In the genomic region with DNA sequence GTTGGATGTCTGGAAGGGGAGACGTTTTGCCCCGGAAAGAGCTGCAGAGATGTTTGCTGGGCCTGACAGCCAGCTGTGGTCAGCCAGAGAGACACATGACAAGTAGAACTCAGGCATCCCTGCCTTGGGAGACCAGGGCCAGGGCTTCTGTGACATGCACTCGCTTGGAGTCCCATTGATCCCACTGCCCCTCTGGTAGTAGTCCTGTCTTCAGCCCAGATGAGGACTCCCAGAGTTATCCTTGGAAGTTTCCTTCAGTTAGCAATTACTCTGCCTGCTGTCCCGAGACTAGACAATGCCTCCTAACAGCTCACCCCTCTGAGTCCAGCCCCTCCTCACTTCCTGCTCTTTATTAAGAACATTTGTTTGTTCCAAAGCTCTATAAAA, we compare ENCODE assay signal across 18 cellular contexts.
DNase-seq lines count a peak whose midpoint lies in the region; ATAC-seq, FAIRE-seq and TF ChIP-seq lines count a peak whose summit lies in the region.
"Had no signal": no experiment of that assay in that cellular context is flagged by ENCODE, and none has a peak within 500 bp of the region (broad histone marks: within the 10 kb centered on the region; RNA-seq: fewer than 3 reads in every experiment).

No MANE protein-coding gene starts in this region.

- no peaks in the 10 kb centered on the region for H3K4me1 Mint-ChIP-seq in stimulated activated naive CD8-positive, alpha-beta T cell treated with anti-CD3 and anti-CD28 coated beads, Interleukin-15, amount 100 ng/mL, for 72 hours
- H3K4me1 Mint-ChIP-seq: activated CD4-positive, alpha-beta T cell treated with anti-CD3 and anti-CD28 coated beads for 36 hours; activated naive CD4-positive, alpha-beta T cell treated with anti-CD3 and anti-CD28 coated beads, Interleukin-2, amount 10 ng/mL, durations not matched to agents 7 days and 5 days had no signal

- H3K9ac ChIP-seq in KMS-11 (peak overlapping the region; percentile 20; the same call in 1 of the 2 replicates), keratinocyte (ENCODE audit: control insufficient read depth, extremely low read depth, insufficient read depth, low read length) (no peak overlapping the region)
- H3K9ac ChIP-seq: BLaER1, neural progenitor cell had no signal

- H3K4me3 ChIP-seq in KMS-11 (IDR thresholded peaks at IDR 0.05; ENCODE audit: insufficient read depth, low read depth, low read length) (no peak overlapping the region), astrocyte of the spinal cord (ENCODE audit: low read depth, low read length) (no peak overlapping the region), keratinocyte (ENCODE audit: control insufficient read depth in 2 of 3, extremely low read depth in 1 of 3, insufficient read depth in 2 of 3, low read depth in 1 of 3, low read length in 3 of 3) (no peak overlapping the region), suprapubic skin (no peak overlapping the region)
- H3K4me3 ChIP-seq: BLaER1, lung, neural progenitor cell had no signal

- H3K27ac ChIP-seq in KMS-11 (peak overlapping the region; percentile 66), keratinocyte (ENCODE audit: control insufficient read depth, insufficient read depth, low read length) (peak overlapping the region; percentile 64), suprapubic skin (peak overlapping the region; percentile 56)
- H3K27ac ChIP-seq: BLaER1, neural progenitor cell had no signal

- dilution Hi-C loops in keratinocyte (cut with MboI; ENCODE audit: extremely low pct_ligation_motif_present, low sequenced_read_pairs) = no loop called here

- H3K4me3 Mint-ChIP-seq in stimulated activated naive CD8-positive, alpha-beta T cell treated with anti-CD3 and anti-CD28 coated beads, Interleukin-15, amount 100 ng/mL, for 72 hours = no peak overlapping the region
- H3K4me3 Mint-ChIP-seq: activated CD4-positive, alpha-beta T cell treated with anti-CD3 and anti-CD28 coated beads for 36 hours; activated naive CD4-positive, alpha-beta T cell treated with anti-CD3 and anti-CD28 coated beads, Interleukin-2, amount 10 ng/mL, durations not matched to agents 7 days and 5 days; H9; neural progenitor cell had no signal

- H3K4me2 ChIP-seq in KMS-11 = peak overlapping the region; percentile 62; the same call in 1 of the 2 replicates
- H3K4me2 ChIP-seq in keratinocyte (ENCODE audit: control insufficient read depth, extremely low read depth, insufficient read depth, low read depth, low read length) = peak overlapping the region; percentile 7
- H3K4me2 ChIP-seq: BLaER1, neural progenitor cell had no signal

- FAIRE-seq in keratinocyte (lab: Jason Lieb, UNC) = no peak

- 27% methylated on average over 4 of the region's 4 CpGs for WGBS in suprapubic skin

- H3K9me3 Mint-ChIP-seq in stimulated activated naive CD8-positive, alpha-beta T cell treated with anti-CD3 and anti-CD28 coated beads, Interleukin-15, amount 100 ng/mL, for 72 hours = peaks cover 14 to 15% of the 10 kb centered on the region in 2 donors
- H3K9me3 Mint-ChIP-seq: activated naive CD4-positive, alpha-beta T cell treated with anti-CD3 and anti-CD28 coated beads, Interleukin-2, amount 10 ng/mL, durations not matched to agents 7 days and 5 days; neural progenitor cell had no signal

- peak overlapping the region; percentile 21 for H2AFZ ChIP-seq in KMS-11 (ENCODE audit: low read depth)
- H2AFZ ChIP-seq in keratinocyte (ENCODE audit: control insufficient read depth, low read length) = no peak overlapping the region
- H2AFZ ChIP-seq: neural progenitor cell had no signal

- DNase-seq in astrocyte of the spinal cord (ENCODE audit: low read depth, low spot score) (peak; percentile 1), keratinocyte (ENCODE audit: low read depth, low spot score) (no peak), suprapubic skin (ENCODE audit: low spot score in 2 of 2) (no peak), hippocampal formation (lab: John Stamatoyannopoulos, UW) (no peak), NCI-H1417 (lab: John Stamatoyannopoulos, UW) (no peak)
- DNase-seq in stimulated activated naive CD8-positive, alpha-beta T cell treated with anti-CD3 and anti-CD28 coated beads, Interleukin-15, amount 100 ng/mL, for 72 hours = no peak
- DNase-seq: activated CD4-positive, alpha-beta T cell treated with anti-CD3 and anti-CD28 coated beads for 36 hours; activated naive CD4-positive, alpha-beta T cell treated with anti-CD3 and anti-CD28 coated beads, Interleukin-2, amount 10 ng/mL, durations not matched to agents 7 days and 5 days; effector CD4-positive, alpha-beta T cell; H9; NCI-H1694; right cardiac atrium; stimulated activated CD4-positive, alpha-beta T cell treated with anti-CD3 and anti-CD28 coated beads, Interleukin-1b, Interleukin-23, amount 100 ng/mL, for 48 hours; substantia nigra had no signal

- H3K9me1 ChIP-seq in keratinocyte (ENCODE audit: control insufficient read depth, extremely low read depth, insufficient read depth, low read length) = no peaks in the 10 kb centered on the region

- peaks cover 11% of the 10 kb centered on the region for H3K27me3 Mint-ChIP-seq in stimulated activated naive CD8-positive, alpha-beta T cell treated with anti-CD3 and anti-CD28 coated beads, Interleukin-15, amount 100 ng/mL, for 72 hours

- TF ChIP-seq POLR2A in suprapubic skin (IDR thresholded peaks at IDR 0.05) = no peak

- ATAC-seq in stimulated activated naive CD8-positive, alpha-beta T cell treated with anti-CD3 and anti-CD28 coated beads, Interleukin-15, amount 100 ng/mL, for 72 hours = no peak
- ATAC-seq: activated CD4-positive, alpha-beta T cell treated with anti-CD3 and anti-CD28 coated beads for 36 hours had no signal

- no peaks in the 10 kb centered on the region for H4K20me1 ChIP-seq in KMS-11 (ENCODE audit: insufficient read depth)
- no peaks in the 10 kb centered on the region for H4K20me1 ChIP-seq in keratinocyte (ENCODE audit: control insufficient read depth, extremely low read depth, insufficient read depth, low read length)
- H4K20me1 ChIP-seq: BLaER1 had no signal

- H3K36me3 ChIP-seq in KMS-11 (ENCODE audit: insufficient read depth) = no peaks in the 10 kb centered on the region
- H3K36me3 ChIP-seq in keratinocyte (ENCODE audit: control insufficient read depth in 2 of 2, extremely low read depth in 1 of 2, insufficient read depth in 2 of 2, low read length in 2 of 2) = no peaks in the 10 kb centered on the region
- H3K36me3 ChIP-seq in suprapubic skin = no peaks in the 10 kb centered on the region
- H3K36me3 ChIP-seq: BLaER1, neural progenitor cell had no signal

- H3K27me3 ChIP-seq in KMS-11 (ENCODE audit: insufficient read depth, low read depth) (no peaks in the 10 kb centered on the region), keratinocyte (ENCODE audit: control insufficient read depth, extremely low read depth, insufficient read depth, low read length) (no peaks in the 10 kb centered on the region), suprapubic skin (no peaks in the 10 kb centered on the region)
- H3K27me3 ChIP-seq: BLaER1, neural progenitor cell had no signal

- H3K27ac Mint-ChIP-seq in stimulated activated naive CD8-positive, alpha-beta T cell treated with anti-CD3 and anti-CD28 coated beads, Interleukin-15, amount 100 ng/mL, for 72 hours = no peak overlapping the region
- H3K27ac Mint-ChIP-seq: activated CD4-positive, alpha-beta T cell treated with anti-CD3 and anti-CD28 coated beads for 36 hours; activated naive CD4-positive, alpha-beta T cell treated with anti-CD3 and anti-CD28 coated beads, Interleukin-2, amount 10 ng/mL, durations not matched to agents 7 days and 5 days; neural progenitor cell had no signal

- no peak for TF ChIP-seq EP300 in suprapubic skin (IDR thresholded peaks at IDR 0.05)

- TF ChIP-seq CTCF in KMS-11 (conservative IDR thresholded peaks at IDR 0.05; ENCODE audit: low read depth, low read length) = no peak
- no peak for TF ChIP-seq CTCF in astrocyte of the spinal cord (IDR thresholded peaks at IDR 0.05; ENCODE audit: low read depth, low read length)
- TF ChIP-seq CTCF in keratinocyte (optimal IDR thresholded peaks at IDR 0.05 in 1 of 3, IDR thresholded peaks at IDR 0.05 in 1 of 3, conservative IDR thresholded peaks at IDR 0.05 in 1 of 3; ENCODE audit: extremely low read depth in 1 of 3, insufficient read depth in 2 of 3, low read length in 3 of 3) = no peak
- TF ChIP-seq CTCF in suprapubic skin (IDR thresholded peaks at IDR 0.05) = no peak

- H3K9me3 ChIP-seq in keratinocyte (ENCODE audit: control insufficient read depth, low read depth, low read length) = no peaks in the 10 kb centered on the region
- H3K9me3 ChIP-seq in suprapubic skin = no peaks in the 10 kb centered on the region
- H3K9me3 ChIP-seq: BLaER1 had no signal

- H3K4me1 ChIP-seq in KMS-11 (ENCODE audit: low read depth, poor library complexity, severe bottlenecking) = peaks cover 25% of the 10 kb centered on the region
- peaks cover 13% of the 10 kb centered on the region for H3K4me1 ChIP-seq in keratinocyte (ENCODE audit: control insufficient read depth, extremely low read depth, insufficient read depth, low read length)
- H3K4me1 ChIP-seq in suprapubic skin = peaks cover 17% of the 10 kb centered on the region
- H3K4me1 ChIP-seq: BLaER1, neural progenitor cell had no signal

- in situ Hi-C loops in astrocyte of the spinal cord (cut with HindIII; ENCODE audit: low sequenced_read_pairs) = no loop called here

- no peaks in the 10 kb centered on the region for H3K79me2 ChIP-seq in KMS-11 (ENCODE audit: insufficient read depth, low read depth)
- H3K79me2 ChIP-seq in keratinocyte (ENCODE audit: control insufficient read depth, insufficient read depth, low read length) = no peaks in the 10 kb centered on the region
